ENCODE assay signal across 19 cellular contexts in the genomic region with DNA sequence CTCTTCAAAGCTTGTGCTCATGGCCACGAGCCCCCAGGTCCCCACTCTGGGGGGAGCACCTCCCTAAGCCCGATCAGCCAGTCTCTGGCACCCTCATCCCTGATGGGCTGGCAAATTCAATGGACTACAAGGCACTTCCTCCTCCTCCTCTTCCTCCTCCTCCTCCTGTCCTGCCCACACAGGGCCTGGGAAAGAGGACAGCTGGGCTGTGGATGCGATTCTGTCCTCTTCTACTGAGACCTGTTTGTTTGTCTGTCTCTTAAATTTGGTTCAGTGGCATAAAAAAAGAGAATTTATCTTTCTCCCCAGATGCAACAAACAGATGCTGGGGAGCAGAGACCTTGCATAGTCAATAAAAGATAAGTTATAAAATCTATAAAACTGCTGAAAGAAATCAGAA. TPM values are rescaled to one million over a fixed set of nuclear protein-coding genes. Genes with fewer than 3 reads are reported as not detected.
DNase-seq lines count a peak whose midpoint lies in the region; ATAC-seq and TF ChIP-seq lines count a peak whose summit lies in the region.
"Had no signal": no experiment of that assay in that cellular context is flagged by ENCODE, and none has a peak within 500 bp of the region (broad histone marks: within the 10 kb centered on the region; RNA-seq: fewer than 3 reads in every experiment).

No MANE protein-coding gene starts in this region.

- no TSS peak for BruUV-seq in OCI-LY7 (replicated peaks; lab: Mats Ljungman, UMichigan)

- no peak overlapping the region for H3K23ac ChIP-seq in neuronal stem cell (ENCODE audit: low read depth, low read length, poor library complexity)

- H2BK12ac ChIP-seq in neuronal stem cell (ENCODE audit: low read length), result no peak overlapping the region

- no peak overlapping the region for H2BK5ac ChIP-seq in neuronal stem cell (ENCODE audit: low read length)

- H3K9me2 ChIP-seq in OCI-LY7 (ENCODE audit: insufficient read depth, low read length), result no peaks in the 10 kb centered on the region

- no peaks in the 10 kb centered on the region for H3K79me1 ChIP-seq in neuronal stem cell (ENCODE audit: low read depth, low read length)

- H3K9ac ChIP-seq in endodermal cell (ENCODE audit: extremely low read depth, low read length, poor library complexity, severe bottlenecking), result no peak overlapping the region
- peak overlapping the region; percentile 53 for H3K9ac ChIP-seq in neuronal stem cell (ENCODE audit: low read depth, low read length, poor library complexity)

- WGBS in endodermal cell (ENCODE audit: insufficient coverage in 1 of 2, insufficient read length in 1 of 2), 2 experiments, result 90 to 100% methylated on average over 2 to 3 of the region's 3 CpGs
- no CpG with 5 or more reads among the region's 3 CpGs for WGBS in neuronal stem cell (ENCODE audit: extremely low coverage in 2 of 2, insufficient read length in 2 of 2, insufficient replicate concordance in 1 of 2), 2 donors
- WGBS in spleen, 5 donors, result 54 to 75% (median 63%) methylated on average over 3 of the region's 3 CpGs

- no peaks in the 10 kb centered on the region for H3K79me2 ChIP-seq in OCI-LY7 (ENCODE audit: insufficient read depth, low read depth, low read length)

- DNase-seq in DMS 273 (lab: John Stamatoyannopoulos, UW; ENCODE audit: unreplicated experiment) (peak; percentile 21), DMS 273 treated with DMSO at 0.1 percent for 48 hours (lab: John Stamatoyannopoulos, UW) (no peak), OCI-LY7 (ENCODE audit: low spot score) (no peak), endodermal cell (no peak), neuronal stem cell (ENCODE audit: low spot score) (no peak), SKM-1 treated with dmso at 0.1 percent for 144 hours (lab: John Stamatoyannopoulos, UW; ENCODE audit: unreplicated experiment) (no peak), spleen (no peak)
- DNase-seq: ACHN; CD8-positive, alpha-beta T cell; EL; MG63; NCI-H1417; NCI-H2081 treated with DMSO at 0.1 percent for 48 hours; NCI-H510A treated with DMSO at 0.1 percent for 48 hours; NCI-H82 had no signal

- POLR2A ChIA-PET in OCI-LY7 (lab: Charles Lee), result interaction anchor here (0.7 kb wide), 1 partner anchor 29 kb away, joined by 5 read pairs; no protein-coding TSS in a partner anchor

- H3K4me2 ChIP-seq in OCI-LY7 (ENCODE audit: low read length) (no peak overlapping the region), neuronal stem cell (ENCODE audit: insufficient read depth, low read length, poor library complexity, severe bottlenecking) (no peak overlapping the region)

- TF ChIP-seq CTCF in OCI-LY7 (conservative IDR thresholded peaks at IDR 0.05; ENCODE audit: low read length), result no peak
- TF ChIP-seq CTCF in endodermal cell (conservative IDR thresholded peaks at IDR 0.05), result no peak
- TF ChIP-seq CTCF in spleen (IDR thresholded peaks at IDR 0.05 in 8 of 11, conservative IDR thresholded peaks at IDR 0.05 in 3 of 11), result no peak

- H2BK120ac ChIP-seq in neuronal stem cell (ENCODE audit: low read depth, low read length), result no peak overlapping the region

- no peak overlapping the region for H3K27ac Mint-ChIP-seq in endodermal cell
- H3K27ac Mint-ChIP-seq: CD8-positive, alpha-beta T cell had no signal

- ATAC-seq in GM19351 (IDR thresholded peaks at IDR 0.05; ENCODE audit: unreplicated experiment), result no peak
- ATAC-seq: CD8-positive, alpha-beta T cell; Right ventricle myocardium inferior had no signal

- CTCF ChIA-PET in OCI-LY7 (lab: Charles Lee; ENCODE audit: unreplicated experiment), result no interaction called here

- H3K9me3 Mint-ChIP-seq in endodermal cell, result no peaks in the 10 kb centered on the region
- H3K9me3 Mint-ChIP-seq: CD8-positive, alpha-beta T cell had no signal

- H3K36me3 Mint-ChIP-seq in endodermal cell (ENCODE audit: low read depth), result no peaks in the 10 kb centered on the region
- H3K36me3 Mint-ChIP-seq: CD8-positive, alpha-beta T cell had no signal

- H3K4me3 Mint-ChIP-seq in endodermal cell, result no peak overlapping the region
- H3K4me3 Mint-ChIP-seq: CD8-positive, alpha-beta T cell had no signal

- H3K9me3 ChIP-seq in OCI-LY7 (ENCODE audit: low read length) (no peaks in the 10 kb centered on the region), endodermal cell (ENCODE audit: control insufficient read depth, low read length) (no peaks in the 10 kb centered on the region), neuronal stem cell (replicated peaks in 1 of 2; ENCODE audit: control insufficient read depth in 2 of 2, insufficient read depth in 1 of 2, low read depth in 1 of 2, low read length in 2 of 2) (no peaks in the 10 kb centered on the region), spleen (no peaks in the 10 kb centered on the region)
- H3K9me3 ChIP-seq: MG63, SJSA1 had no signal

- no peak overlapping the region for H3K18ac ChIP-seq in neuronal stem cell (ENCODE audit: low read length)

- no peak for TF ChIP-seq POLR2A in spleen (IDR thresholded peaks at IDR 0.05)

- H4K8ac ChIP-seq in neuronal stem cell (ENCODE audit: low read depth, low read length), result no peak overlapping the region

- no peaks in the 10 kb centered on the region for H4K20me1 ChIP-seq in OCI-LY7 (ENCODE audit: insufficient read depth, low read length)

- H3K27me3 ChIP-seq in endodermal cell (ENCODE audit: control insufficient read depth, insufficient read depth, low read length, poor library complexity, severe bottlenecking) (no peaks in the 10 kb centered on the region), neuronal stem cell (ENCODE audit: control insufficient read depth in 3 of 3, insufficient read depth in 3 of 3, low read depth in 1 of 3, low read length in 3 of 3) (no peaks in the 10 kb centered on the region), spleen (replicated peaks in 1 of 7) (no peaks in the 10 kb centered on the region)
- H3K27me3 ChIP-seq: MG63, SJSA1 had no signal

- H3K36me3 ChIP-seq in OCI-LY7 (ENCODE audit: insufficient read depth, low read length) (no peaks in the 10 kb centered on the region), endodermal cell (ENCODE audit: control insufficient read depth, insufficient read depth, low read length) (no peaks in the 10 kb centered on the region), neuronal stem cell (replicated peaks in 1 of 2; ENCODE audit: control insufficient read depth in 2 of 2, insufficient read depth in 2 of 2, low read length in 2 of 2) (no peaks in the 10 kb centered on the region), spleen (no peaks in the 10 kb centered on the region)
- H3K36me3 ChIP-seq: MG63, SJSA1 had no signal

- H2AK5ac ChIP-seq in neuronal stem cell (ENCODE audit: low read depth, low read length), result no peak overlapping the region

- 0 out of 2 replicates have a peak overlapping the region, but pooled peaks have one; percentile 11 for H2AFZ ChIP-seq in OCI-LY7 (ENCODE audit: low read length)
- peak overlapping the region; percentile 31 for H2AFZ ChIP-seq in neuronal stem cell (ENCODE audit: low read length)

- H3K4ac ChIP-seq in neuronal stem cell (ENCODE audit: low read length), result no peak overlapping the region

- intact Hi-C loops in OCI-LY7 (cut with micrococcal nuclease; ENCODE audit: unreplicated experiment) (no loop called here), spleen (cut with DNase I; ENCODE audit: low total_unique reads) (no loop called here)

- no peak overlapping the region for H3K4me3 ChIP-seq in OCI-LY7 (ENCODE audit: low read depth, low read length, poor library complexity, severe bottlenecking)
- no peak overlapping the region for H3K4me3 ChIP-seq in endodermal cell (ENCODE audit: low read length)
- H3K4me3 ChIP-seq in neuronal stem cell (ENCODE audit: low read length in 2 of 2), result no peak overlapping the region
- H3K4me3 ChIP-seq in spleen, result no peak overlapping the region
- H3K4me3 ChIP-seq: MG63, SJSA1 had no signal

- no peaks in the 10 kb centered on the region for H3K27me3 Mint-ChIP-seq in endodermal cell (ENCODE audit: insufficient read depth)

- H3K4me1 ChIP-seq in OCI-LY7 (ENCODE audit: insufficient read depth, low read length, poor library complexity, severe bottlenecking) (no peaks in the 10 kb centered on the region), endodermal cell (ENCODE audit: control insufficient read depth, insufficient read depth, low read length) (no peaks in the 10 kb centered on the region), neuronal stem cell (ENCODE audit: control insufficient read depth in 2 of 2, insufficient read depth in 1 of 2, low read depth in 1 of 2, low read length in 2 of 2) (peaks cover 0 to 12% of the 10 kb centered on the region in 2 donors), spleen (peaks cover 0 to 8% (median 0%) of the 10 kb centered on the region in 6 donors)
- H3K4me1 ChIP-seq: SJSA1 had no signal

- H3K14ac ChIP-seq in neuronal stem cell (ENCODE audit: low read length), result peak overlapping the region; percentile 32

- no peak overlapping the region for H2BK15ac ChIP-seq in neuronal stem cell (ENCODE audit: low read length)

- peaks cover 9% of the 10 kb centered on the region for H3K4me1 Mint-ChIP-seq in endodermal cell

- no peak overlapping the region for H4K91ac ChIP-seq in neuronal stem cell (ENCODE audit: low read depth, low read length, poor library complexity)

- H3K27ac ChIP-seq in OCI-LY7 (ENCODE audit: low read depth, low read length, poor library complexity, severe bottlenecking), result no peak overlapping the region
- H3K27ac ChIP-seq in endodermal cell (ENCODE audit: low read depth, low read length), result peak overlapping the region; percentile 21
- H3K27ac ChIP-seq in neuronal stem cell (replicated peaks; ENCODE audit: low read length), result no peak overlapping the region
- no peak overlapping the region for H3K27ac ChIP-seq in spleen
- H3K27ac ChIP-seq: 22Rv1, SJSA1 had no signal

RNA-seq across cellular contexts. Expression of a gene that starts 43.7 kb away (rescaled TPM):
- 54.4 and 55.4 TPM in 2 replicates for total RNA-seq in OCI-LY7 (2014; rRNA removed; shearing (Covaris generic))
- total RNA-seq in OCI-LY7 (2022) (72.7 and 74.5 TPM in 2 replicates), endodermal cell (100 to 1,000 TPM in 1 of 2 donors, 10 to 100 TPM in 1; 93.3 to 107 TPM), spleen (100 to 1,000 TPM; 143 to 217 (median 195) TPM)
- polyA plus RNA-seq in endodermal cell (2013, experiment 1 of 2), result 258 TPM
- polyA plus RNA-seq in endodermal cell (2013, experiment 2 of 2), result 233 TPM
- 174 TPM for polyA plus RNA-seq in neuronal stem cell (2013, experiment 1 of 2)
- polyA plus RNA-seq in neuronal stem cell (2013, experiment 2 of 2), result 177 TPM
- 10 to 100 TPM; 11.3 to 32.3 (median 16.8) TPM for polyA plus RNA-seq in spleen
